9 cellular contexts compared by ENCODE assay signal in the genomic region with DNA sequence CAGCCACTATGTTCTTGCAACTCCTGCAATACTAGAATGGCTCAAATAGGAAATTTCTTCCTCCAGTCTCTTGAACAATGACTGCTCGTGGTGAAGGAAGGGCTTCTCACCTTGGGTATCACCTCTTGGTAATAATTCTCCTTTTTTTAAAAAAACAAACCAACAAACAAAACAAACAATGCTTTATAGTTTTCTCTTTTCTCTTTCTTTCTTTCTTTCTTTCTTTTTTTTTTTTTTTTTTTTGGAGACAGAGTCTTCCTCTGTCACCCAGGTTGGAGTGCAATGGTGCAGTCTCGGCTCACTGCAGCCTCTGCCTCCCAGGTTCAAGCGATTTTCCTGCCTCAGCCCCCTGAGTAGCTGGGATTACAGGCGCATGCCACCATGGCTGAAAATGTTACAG. TPM values are rescaled to one million over a fixed set of nuclear protein-coding genes. Genes with fewer than 3 reads are reported as not detected.
DNase-seq lines count a peak whose midpoint lies in the region; ATAC-seq and TF ChIP-seq lines count a peak whose summit lies in the region.
"Not testable (repeated sequence)": the region's sequence is repeated elsewhere in the genome, so short reads cannot be mapped to it uniquely, and the experiment has no call there.
"Had no signal": no experiment of that assay in that cellular context is flagged by ENCODE, and none has a peak within 500 bp of the region (broad histone marks: within the 10 kb centered on the region; RNA-seq: fewer than 3 reads in every experiment).

No MANE protein-coding gene starts in this region.

- not testable (repeated sequence) for BruUV-seq in Panc1 (replicated peaks; lab: Mats Ljungman, UMichigan)

- H3K4me1 ChIP-seq in Panc1 (ENCODE audit: control insufficient read depth, insufficient read depth, low read length) (peaks cover 14% of the 10 kb centered on the region), duodenal mucosa (ENCODE audit: control insufficient read depth in 1 of 2, insufficient read depth in 2 of 2, low read length in 2 of 2) (peaks cover 11 to 12% of the 10 kb centered on the region in 2 donors)
- peaks cover 27% of the 10 kb centered on the region in 2 donors for H3K4me1 ChIP-seq in naive thymus-derived CD4-positive, alpha-beta T cell (ENCODE audit: control insufficient read depth in 2 of 2, insufficient read depth in 2 of 2, low read length in 2 of 2)

- not testable (repeated sequence) for TF ChIP-seq CTCF in GM12865 (IDR thresholded peaks at IDR 0.05; ENCODE audit: insufficient read depth, low read depth, low read length, missing control alignments); Panc1 (IDR thresholded peaks at IDR 0.05)

- ATAC-seq in Panc1; naive thymus-derived CD4-positive, alpha-beta T cell: not testable (repeated sequence)

- H3K36me3 ChIP-seq in Panc1 (ENCODE audit: control insufficient read depth, insufficient read depth, low read length); duodenal mucosa (ENCODE audit: control insufficient read depth in 1 of 2, insufficient read depth in 2 of 2, low read length in 2 of 2); naive thymus-derived CD4-positive, alpha-beta T cell (ENCODE audit: control insufficient read depth in 2 of 3, insufficient read depth in 3 of 3, low read length in 3 of 3): not testable (repeated sequence)

- H3K36me3 Mint-ChIP-seq in activated T-helper 1 cell treated with anti-CD3 and anti-CD28 coated beads, Interleukin-12 subunit alpha, Interleukin-12 subunit beta, Interleukin-2, Interleukin-4 antibody, amounts not matched to agents 30 ng/mL and 10 ng/mL and 1 ng/mL, durations not matched to agents 14 hours and 24 hours and 36 hours (ENCODE audit: low read depth); naive thymus-derived CD4-positive, alpha-beta T cell; stimulated activated naive CD8-positive, alpha-beta T cell treated with anti-CD3 and anti-CD28 coated beads, Interleukin-15, Interleukin-2, amounts not matched to agents 100 ng/mL and 50 ng/mL, for 24 hours (ENCODE audit: low read depth): not testable (repeated sequence)

- POLR2A ChIA-PET in Panc1 (lab: Charles Lee): interaction anchor here (0.7 kb wide), 1 partner anchor 502 kb away, joined by 11 read pairs; no protein-coding TSS in a partner anchor
- POLR2A ChIA-PET in naive thymus-derived CD4-positive, alpha-beta T cell (lab: Charles Lee): interaction anchor here (1.3 to 5.1 kb wide), 3 partner anchors 8 to 523 kb away, joined by 3 to 31 read pairs (median 4); a partner anchor contains a TSS

- intact Hi-C loops in Panc1 (cut with micrococcal nuclease; ENCODE audit: unreplicated experiment): not testable (repeated sequence)
- intact Hi-C loops in activated T-helper 1 cell treated with anti-CD3 and anti-CD28 coated beads, Interleukin-12 subunit alpha, Interleukin-12 subunit beta, Interleukin-2, Interleukin-4 antibody, amounts not matched to agents 30 ng/mL and 10 ng/mL and 1 ng/mL, durations not matched to agents 14 hours and 24 hours and 36 hours (cut with micrococcal nuclease): loop anchor here (5.0 to 10.0 kb wide), 2 partner anchors 374 to 818 kb away; a partner anchor contains a TSS
- intact Hi-C loops in naive thymus-derived CD4-positive, alpha-beta T cell (cut with micrococcal nuclease): loop anchor here (2.0 to 10.0 kb wide), 8 partner anchors 20 to 1727 kb away; a partner anchor contains a TSS

- H3K4me3 ChIP-seq in GM12865 (ENCODE audit: low read depth, low read length) (peak overlapping the region; percentile 45), Panc1 (ENCODE audit: low read depth in 2 of 2, low read length in 2 of 2) (peak overlapping the region; percentile 18 to 41; a peak in 3 of 4 replicates), duodenal mucosa (ENCODE audit: low read depth in 1 of 2, low read length in 2 of 2) (peak overlapping the region; percentile 29 to 60)
- H3K4me3 ChIP-seq in naive thymus-derived CD4-positive, alpha-beta T cell (ENCODE audit: low read length): peak overlapping the region; percentile 36

- DNase-seq in GM12865 (ENCODE audit: low read depth); Panc1 (ENCODE audit: low read depth, low spot score); activated T-helper 1 cell treated with anti-CD3 and anti-CD28 coated beads, Interleukin-12 subunit alpha, Interleukin-12 subunit beta, Interleukin-2, Interleukin-4 antibody, amounts not matched to agents 30 ng/mL and 10 ng/mL and 1 ng/mL, durations not matched to agents 14 hours and 24 hours and 36 hours (ENCODE audit: low spot score); naive thymus-derived CD4-positive, alpha-beta T cell: not testable (repeated sequence)

- peak overlapping the region; percentile 88 for H3K27ac Mint-ChIP-seq in activated T-helper 1 cell treated with anti-CD3 and anti-CD28 coated beads, Interleukin-12 subunit alpha, Interleukin-12 subunit beta, Interleukin-2, Interleukin-4 antibody, amounts not matched to agents 30 ng/mL and 10 ng/mL and 1 ng/mL, durations not matched to agents 14 hours and 24 hours and 36 hours
- H3K27ac Mint-ChIP-seq in naive thymus-derived CD4-positive, alpha-beta T cell: peak overlapping the region; percentile 87 to 97 (median 95)
- peak overlapping the region; percentile 84 for H3K27ac Mint-ChIP-seq in stimulated activated naive CD8-positive, alpha-beta T cell treated with anti-CD3 and anti-CD28 coated beads, Interleukin-15, Interleukin-2, amounts not matched to agents 100 ng/mL and 50 ng/mL, for 24 hours

- not testable (repeated sequence) for H3K27me3 ChIP-seq in Panc1 (ENCODE audit: control insufficient read depth, insufficient read depth, low read length); duodenal mucosa (ENCODE audit: control insufficient read depth in 1 of 2, insufficient read depth in 2 of 2, low read length in 2 of 2); naive thymus-derived CD4-positive, alpha-beta T cell (ENCODE audit: control insufficient read depth in 2 of 2, insufficient read depth in 2 of 2, low read length in 2 of 2)

- peak overlapping the region; percentile 59 for H3K27ac ChIP-seq in Panc1 (ENCODE audit: low read length)
- not testable (repeated sequence) for H3K27ac ChIP-seq in duodenal mucosa (ENCODE audit: low read depth, low read length)
- H3K27ac ChIP-seq in naive thymus-derived CD4-positive, alpha-beta T cell (ENCODE audit: low read depth, low read length): peak overlapping the region; percentile 61

- peak overlapping the region; percentile 8 to 51 for H3K9ac ChIP-seq in duodenal mucosa (ENCODE audit: low read depth in 1 of 2, low read length in 2 of 2)

- H3K4me3 Mint-ChIP-seq in activated T-helper 1 cell treated with anti-CD3 and anti-CD28 coated beads, Interleukin-12 subunit alpha, Interleukin-12 subunit beta, Interleukin-2, Interleukin-4 antibody, amounts not matched to agents 30 ng/mL and 10 ng/mL and 1 ng/mL, durations not matched to agents 14 hours and 24 hours and 36 hours: peak overlapping the region; percentile 77
- peak overlapping the region; percentile 74 to 90 (median 86) for H3K4me3 Mint-ChIP-seq in naive thymus-derived CD4-positive, alpha-beta T cell
- H3K4me3 Mint-ChIP-seq in stimulated activated naive CD8-positive, alpha-beta T cell treated with anti-CD3 and anti-CD28 coated beads, Interleukin-15, Interleukin-2, amounts not matched to agents 100 ng/mL and 50 ng/mL, for 24 hours: peak overlapping the region; percentile 79

- in situ Hi-C loops in Panc1 (cut with HindIII; ENCODE audit: low pct_unique_long_range_greater_than_20kb, low sequenced_read_pairs): not testable (repeated sequence)

- H3K9me3 ChIP-seq in Panc1 (ENCODE audit: control insufficient read depth, insufficient read depth, low read depth, low read length); duodenal mucosa (ENCODE audit: control insufficient read depth in 1 of 2, low read length in 2 of 2); naive thymus-derived CD4-positive, alpha-beta T cell (ENCODE audit: control insufficient read depth in 2 of 3, low read length in 3 of 3): not testable (repeated sequence)

- H3K27me3 Mint-ChIP-seq in activated T-helper 1 cell treated with anti-CD3 and anti-CD28 coated beads, Interleukin-12 subunit alpha, Interleukin-12 subunit beta, Interleukin-2, Interleukin-4 antibody, amounts not matched to agents 30 ng/mL and 10 ng/mL and 1 ng/mL, durations not matched to agents 14 hours and 24 hours and 36 hours (ENCODE audit: insufficient read depth); naive thymus-derived CD4-positive, alpha-beta T cell; stimulated activated naive CD8-positive, alpha-beta T cell treated with anti-CD3 and anti-CD28 coated beads, Interleukin-15, Interleukin-2, amounts not matched to agents 100 ng/mL and 50 ng/mL, for 24 hours: not testable (repeated sequence)

- CTCF ChIA-PET in Panc1 (lab: Charles Lee): interaction anchor here (0.6 kb wide), 1 partner anchor 23 kb away, joined by 5 read pairs; no protein-coding TSS in a partner anchor
- CTCF ChIA-PET in naive thymus-derived CD4-positive, alpha-beta T cell (lab: Charles Lee): interaction anchor here (0.7 to 2.5 kb wide), 7 partner anchors 11 to 1673 kb away, joined by 3 to 12 read pairs (median 7); a partner anchor contains a TSS

- H3K9me3 Mint-ChIP-seq in activated T-helper 1 cell treated with anti-CD3 and anti-CD28 coated beads, Interleukin-12 subunit alpha, Interleukin-12 subunit beta, Interleukin-2, Interleukin-4 antibody, amounts not matched to agents 30 ng/mL and 10 ng/mL and 1 ng/mL, durations not matched to agents 14 hours and 24 hours and 36 hours; naive thymus-derived CD4-positive, alpha-beta T cell; stimulated activated naive CD8-positive, alpha-beta T cell treated with anti-CD3 and anti-CD28 coated beads, Interleukin-15, Interleukin-2, amounts not matched to agents 100 ng/mL and 50 ng/mL, for 24 hours: not testable (repeated sequence)

- peaks cover 40% of the 10 kb centered on the region for H3K4me1 Mint-ChIP-seq in activated T-helper 1 cell treated with anti-CD3 and anti-CD28 coated beads, Interleukin-12 subunit alpha, Interleukin-12 subunit beta, Interleukin-2, Interleukin-4 antibody, amounts not matched to agents 30 ng/mL and 10 ng/mL and 1 ng/mL, durations not matched to agents 14 hours and 24 hours and 36 hours (ENCODE audit: low read depth)
- peaks cover 27 to 55% (median 46%) of the 10 kb centered on the region in 7 donors for H3K4me1 Mint-ChIP-seq in naive thymus-derived CD4-positive, alpha-beta T cell
- H3K4me1 Mint-ChIP-seq in stimulated activated naive CD8-positive, alpha-beta T cell treated with anti-CD3 and anti-CD28 coated beads, Interleukin-15, Interleukin-2, amounts not matched to agents 100 ng/mL and 50 ng/mL, for 24 hours (ENCODE audit: low read depth): peaks cover 36% of the 10 kb centered on the region

RNA-seq across cellular contexts. Expression of a gene that starts 3.7 kb away (rescaled TPM):
- 26.1 TPM for total RNA-seq in Panc1 (2021; ENCODE audit: unreplicated experiment)
- polyA plus RNA-seq in Panc1 (2012; ENCODE audit: insufficient read length): 16.4 TPM
- 41.5 and 43.7 TPM in 2 replicates for total RNA-seq in activated T-helper 1 cell treated with anti-CD3 and anti-CD28 coated beads, Interleukin-12 subunit alpha, Interleukin-12 subunit beta, Interleukin-2, Interleukin-4 antibody, amounts not matched to agents 30 ng/mL and 10 ng/mL and 1 ng/mL, durations not matched to agents 14 hours and 24 hours and 36 hours
- 10 to 100 TPM; 42.4 to 83.9 (median 70.7) TPM for total RNA-seq in naive thymus-derived CD4-positive, alpha-beta T cell
- 10 to 100 TPM; 21.4 to 35.2 TPM for polyA plus RNA-seq in naive thymus-derived CD4-positive, alpha-beta T cell

RNA-seq across cellular contexts. Expression of a gene that starts 39.8 kb away (rescaled TPM):
- total RNA-seq in Panc1 (2021; ENCODE audit: unreplicated experiment): not detected
- not detected for polyA plus RNA-seq in Panc1 (2012; ENCODE audit: insufficient read length)
- total RNA-seq in activated T-helper 1 cell treated with anti-CD3 and anti-CD28 coated beads, Interleukin-12 subunit alpha, Interleukin-12 subunit beta, Interleukin-2, Interleukin-4 antibody, amounts not matched to agents 30 ng/mL and 10 ng/mL and 1 ng/mL, durations not matched to agents 14 hours and 24 hours and 36 hours: not detected in 2 replicates
- not detected for total RNA-seq in naive thymus-derived CD4-positive, alpha-beta T cell
- polyA plus RNA-seq in naive thymus-derived CD4-positive, alpha-beta T cell: not detected
- total RNA-seq: gastrocnemius medialis, skeletal muscle tissue, ureter had no signal

RNA-seq across cellular contexts. Expression of a gene that starts 46.1 kb away (rescaled TPM):
- total RNA-seq in Panc1 (2021; ENCODE audit: unreplicated experiment): 174 TPM
- 148 TPM for polyA plus RNA-seq in Panc1 (2012; ENCODE audit: insufficient read length)
- total RNA-seq in activated T-helper 1 cell treated with anti-CD3 and anti-CD28 coated beads, Interleukin-12 subunit alpha, Interleukin-12 subunit beta, Interleukin-2, Interleukin-4 antibody, amounts not matched to agents 30 ng/mL and 10 ng/mL and 1 ng/mL, durations not matched to agents 14 hours and 24 hours and 36 hours: 63.8 and 64.1 TPM in 2 replicates
- total RNA-seq in naive thymus-derived CD4-positive, alpha-beta T cell: 10 to 100 TPM; 16.6 to 60.1 (median 37.1) TPM
- 10 to 100 TPM; 41.3 to 47.6 TPM for polyA plus RNA-seq in naive thymus-derived CD4-positive, alpha-beta T cell
